In the genomic region with DNA sequence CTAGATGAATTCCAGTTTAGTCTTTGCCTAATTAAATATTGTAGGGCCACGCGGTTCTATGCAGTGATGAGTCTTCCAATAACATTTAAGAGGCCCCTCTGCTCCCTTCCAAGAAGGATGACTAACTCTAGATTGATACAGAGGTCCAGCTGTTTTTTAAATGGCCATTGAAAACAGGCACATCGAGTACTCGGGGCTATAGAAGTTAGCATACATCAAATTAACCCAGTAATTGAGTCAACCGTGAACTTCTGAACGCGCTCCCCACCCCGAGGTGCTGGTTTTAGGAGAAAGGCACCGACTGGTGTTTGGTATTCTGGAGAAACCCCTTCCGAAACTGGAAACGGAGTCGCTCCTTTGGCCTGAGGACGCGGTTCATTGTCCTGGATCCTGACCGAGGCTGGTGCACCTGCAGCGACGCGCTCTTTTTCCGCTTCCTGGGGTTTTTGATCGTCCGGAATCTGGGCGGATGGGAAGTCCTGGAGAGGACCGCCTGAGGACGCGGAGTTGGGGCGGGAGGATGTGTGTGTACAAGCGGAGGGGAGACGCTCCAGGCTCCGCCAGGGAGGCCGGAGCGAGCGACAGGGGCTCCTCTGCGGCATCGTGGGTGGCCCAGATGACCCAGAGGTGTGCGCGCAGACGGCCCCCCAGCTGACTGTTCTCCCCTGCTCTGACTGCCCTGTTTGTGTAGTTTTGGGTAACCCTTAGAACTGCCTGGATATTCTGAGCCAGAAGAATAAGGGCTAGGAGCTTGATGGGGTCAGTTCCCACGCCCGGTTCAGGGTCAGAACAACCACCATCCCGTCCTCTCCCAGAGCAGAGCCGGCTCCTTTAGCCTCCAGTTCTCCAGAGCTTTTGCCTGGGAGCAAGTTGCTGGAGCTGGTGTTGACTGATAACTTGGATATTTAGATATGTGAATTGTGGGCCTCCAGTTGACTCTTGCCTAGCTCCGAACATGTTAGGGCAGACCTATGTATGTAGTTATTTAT, we compare ENCODE assay signal across 9 cellular contexts. TPM values are rescaled to one million over a fixed set of nuclear protein-coding genes. Genes with fewer than 3 reads are reported as not detected.
DNase-seq lines count a peak whose midpoint lies in the region; ATAC-seq, FAIRE-seq and TF ChIP-seq lines count a peak whose summit lies in the region.
"Had no signal": no experiment of that assay in that cellular context is flagged by ENCODE, and none has a peak within 500 bp of the region (broad histone marks: within the 10 kb centered on the region; RNA-seq: fewer than 3 reads in every experiment).

No MANE protein-coding gene starts in this region.

- ATAC-seq in GM19397 (IDR thresholded peaks at IDR 0.05; ENCODE audit: unreplicated experiment), result peak; percentile 39

- H3K9ac ChIP-seq in BLaER1, result peak overlapping the region; percentile 88

- H3K4me2 ChIP-seq in BLaER1, result peak overlapping the region; percentile 92

- WGBS in iPS DF 6.9 (ENCODE audit: insufficient coverage, insufficient read length), result no CpG with 5 or more reads among the region's 42 CpGs

- FAIRE-seq in HTR-8/SVneo (lab: Jason Lieb, UNC), result no peak

- H3K9me3 ChIP-seq in BLaER1, result no peaks in the 10 kb centered on the region
- H3K9me3 ChIP-seq in iPS DF 6.9 (ENCODE audit: control insufficient read depth, insufficient read depth, low read length), result no peaks in the 10 kb centered on the region

- peak; percentile 95 for DNase-seq in HT-29 (ENCODE audit: low spot score)
- DNase-seq in SW480 (ENCODE audit: low spot score), result peak; percentile 88
- DNase-seq in iPS DF 6.9 (ENCODE audit: low read depth, low spot score), result peak; percentile 64
- DNase-seq in retinal pigment epithelial cell (ENCODE audit: low read depth), result no peak
- DNase-seq in HTR-8/SVneo (ENCODE audit: insufficient read length, low spot score), result no peak

- H3K9me3 Mint-ChIP-seq in brain, result peaks cover 0 to 3% (median under 1%) of the 10 kb centered on the region in 5 experiments

- peaks cover 14% of the 10 kb centered on the region for H3K27me3 Mint-ChIP-seq in brain

- H3K36me3 ChIP-seq in BLaER1 (peaks cover 16% of the 10 kb centered on the region; the same call in 1 of the 2 replicates), iPS DF 6.9 (ENCODE audit: control insufficient read depth, insufficient read depth, low read length) (no peaks in the 10 kb centered on the region; the same call in 1 of the 2 replicates)

- H3K27ac ChIP-seq in BLaER1 (peak overlapping the region; percentile 89), iPS DF 6.9 (ENCODE audit: low read length) (no peak overlapping the region)

- H3K36me3 Mint-ChIP-seq in brain, result no peaks in the 10 kb centered on the region

- peaks cover 36% of the 10 kb centered on the region; the same call in 1 of the 2 replicates for H4K20me1 ChIP-seq in BLaER1

- peaks cover 16% of the 10 kb centered on the region for H3K4me1 ChIP-seq in BLaER1
- H3K4me1 ChIP-seq in iPS DF 6.9 (ENCODE audit: control insufficient read depth, insufficient read depth, low read length), result no peaks in the 10 kb centered on the region

- H3K4me1 Mint-ChIP-seq in brain, result peaks cover 27% of the 10 kb centered on the region

- peak overlapping the region; percentile 56 to 93 (median 75) for H3K27ac Mint-ChIP-seq in brain

- peak overlapping the region; percentile 90 to 93 (median 91) for H3K4me3 Mint-ChIP-seq in brain

- H3K4me3 ChIP-seq in BLaER1, result peak overlapping the region; percentile 92
- peak overlapping the region; percentile 69; the same call in 1 of the 2 replicates for H3K4me3 ChIP-seq in iPS DF 6.9 (ENCODE audit: low read length)
- peak overlapping the region; percentile 86 for H3K4me3 ChIP-seq in retinal pigment epithelial cell (ENCODE audit: low read length)

- H3K27me3 ChIP-seq in BLaER1, result no peaks in the 10 kb centered on the region
- H3K27me3 ChIP-seq in iPS DF 6.9 (ENCODE audit: control insufficient read depth, insufficient read depth, low read length), result no peaks in the 10 kb centered on the region

- TF ChIP-seq CTCF in brain (conservative IDR thresholded peaks at IDR 0.05), result no peak
- TF ChIP-seq CTCF in retinal pigment epithelial cell (conservative IDR thresholded peaks at IDR 0.05; ENCODE audit: low read depth, low read length), result no peak

RNA-seq across cellular contexts. Expression of a gene that starts 0.7 kb away (rescaled TPM):
- 27.7 and 30.4 TPM in 2 replicates for total RNA-seq in HT-29 (2014; rRNA removed; shearing (Covaris generic))
- polyA plus RNA-seq in brain (ENCODE audit: insufficient read depth, low read depth, low replicate concordance), result 21.0 TPM
- total RNA-seq: HT1080 had no signal

RNA-seq across cellular contexts. Expression of a gene that starts 29.3 kb away (rescaled TPM):
- total RNA-seq in HT-29 (2014; rRNA removed; shearing (Covaris generic)), result 0.20 and 0.34 TPM in 2 replicates
- not detected for polyA plus RNA-seq in brain (ENCODE audit: insufficient read depth, low read depth, low replicate concordance)

Comparison
In these comparisons a context has a peak if more than half of its experiments do, and no peak if none do; other contexts are left out.
1. DNase-seq: peak in HT-29 (single experiment), SW480 (single experiment) and iPS DF 6.9 (single experiment); none in retinal pigment epithelial cell (single experiment) and HTR-8/SVneo (single experiment).
2. Peak in every context shown above with its lines, with median percentiles within 50 percentile points of each other: H3K4me3 ChIP-seq.